Comparison of ENCODE assay signal across 4 cellular contexts in genomic region chr4:40087799-40088366, GRCh38.
TF ChIP-seq lines count a peak whose summit lies in the region.

No MANE protein-coding gene starts in this region.

TF ChIP-seq in SK-N-SH treated with all-trans-retinoic acid at 6 μM for 48 hours, 23 proteins besides CTCF, POLR2A, EP300 and RAD21:
- TF ChIP-seq ZNF8 (CRISPR knock-in tag; IDR thresholded peaks at IDR 0.05) (peak; percentile 94), ZC3H10 (CRISPR knock-in tag; IDR thresholded peaks at IDR 0.05) (no peak)

TF ChIP-seq in SK-N-SH, 30 proteins besides CTCF, POLR2A, EP300 and RAD21:
- no peak for TF ChIP-seq RFX5 (IDR thresholded peaks at IDR 0.05; ENCODE audit: low read length)
- TF ChIP-seq, protein P1, sequence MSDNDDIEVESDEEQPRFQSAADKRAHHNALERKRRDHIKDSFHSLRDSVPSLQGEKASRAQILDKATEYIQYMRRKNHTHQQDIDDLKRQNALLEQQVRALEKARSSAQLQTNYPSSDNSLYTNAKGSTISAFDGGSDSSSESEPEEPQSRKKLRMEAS (IDR thresholded peaks at IDR 0.05; ENCODE audit: low read depth), result no peak
- TF ChIP-seq GABPA (IDR thresholded peaks at IDR 0.05; ENCODE audit: low read depth), result no peak
- TF ChIP-seq TCF12 (IDR thresholded peaks at IDR 0.05), result no peak

TF ChIP-seq in A549, 52 proteins besides CTCF, POLR2A, EP300 and RAD21:
- TF ChIP-seq CBX8 (IDR thresholded peaks at IDR 0.05), result no peak
- no peak for TF ChIP-seq HMGXB4 (CRISPR knock-in tag; IDR thresholded peaks at IDR 0.05; ENCODE audit: borderline replicate concordance)
- TF ChIP-seq POLR2AphosphoS2 (conservative IDR thresholded peaks at IDR 0.05; ENCODE audit: low read length), result no peak
- TF ChIP-seq MAFK (IDR thresholded peaks at IDR 0.05; ENCODE audit: partially characterized antibody), result peak; percentile 4

TF ChIP-seq in K562, 482 proteins besides CTCF, POLR2A, EP300 and RAD21:
- TF ChIP-seq HLTF (IDR thresholded peaks at IDR 0.05) (no peak), ZNF316 (IDR thresholded peaks at IDR 0.05) (peak; percentile 43), POLR2B (IDR thresholded peaks at IDR 0.05; ENCODE audit: low read depth, partially characterized antibody) (no peak), C11orf30 (IDR thresholded peaks at IDR 0.05; ENCODE audit: low read depth) (peak; percentile 25; the same call in 1 of the 2 replicates)
- TF ChIP-seq, protein P2, sequence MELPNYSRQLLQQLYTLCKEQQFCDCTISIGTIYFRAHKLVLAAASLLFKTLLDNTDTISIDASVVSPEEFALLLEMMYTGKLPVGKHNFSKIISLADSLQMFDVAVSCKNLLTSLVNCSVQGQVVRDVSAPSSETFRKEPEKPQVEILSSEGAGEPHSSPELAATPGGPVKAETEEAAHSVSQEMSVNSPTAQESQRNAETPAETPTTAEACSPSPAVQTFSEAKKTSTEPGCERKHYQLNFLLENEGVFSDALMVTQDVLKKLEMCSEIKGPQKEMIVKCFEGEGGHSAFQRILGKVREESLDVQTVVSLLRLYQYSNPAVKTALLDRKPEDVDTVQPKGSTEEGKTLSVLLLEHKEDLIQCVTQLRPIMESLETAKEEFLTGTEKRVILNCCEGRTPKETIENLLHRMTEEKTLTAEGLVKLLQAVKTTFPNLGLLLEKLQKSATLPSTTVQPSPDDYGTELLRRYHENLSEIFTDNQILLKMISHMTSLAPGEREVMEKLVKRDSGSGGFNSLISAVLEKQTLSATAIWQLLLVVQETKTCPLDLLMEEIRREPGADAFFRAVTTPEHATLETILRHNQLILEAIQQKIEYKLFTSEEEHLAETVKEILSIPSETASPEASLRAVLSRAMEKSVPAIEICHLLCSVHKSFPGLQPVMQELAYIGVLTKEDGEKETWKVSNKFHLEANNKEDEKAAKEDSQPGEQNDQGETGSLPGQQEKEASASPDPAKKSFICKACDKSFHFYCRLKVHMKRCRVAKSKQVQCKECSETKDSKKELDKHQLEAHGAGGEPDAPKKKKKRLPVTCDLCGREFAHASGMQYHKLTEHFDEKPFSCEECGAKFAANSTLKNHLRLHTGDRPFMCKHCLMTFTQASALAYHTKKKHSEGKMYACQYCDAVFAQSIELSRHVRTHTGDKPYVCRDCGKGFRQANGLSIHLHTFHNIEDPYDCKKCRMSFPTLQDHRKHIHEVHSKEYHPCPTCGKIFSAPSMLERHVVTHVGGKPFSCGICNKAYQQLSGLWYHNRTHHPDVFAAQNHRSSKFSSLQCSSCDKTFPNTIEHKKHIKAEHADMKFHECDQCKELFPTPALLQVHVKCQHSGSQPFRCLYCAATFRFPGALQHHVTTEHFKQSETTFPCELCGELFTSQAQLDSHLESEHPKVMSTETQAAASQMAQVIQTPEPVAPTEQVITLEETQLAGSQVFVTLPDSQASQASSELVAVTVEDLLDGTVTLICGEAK (IDR thresholded peaks at IDR 0.05), result no peak
- TF ChIP-seq, protein P2 (CRISPR knock-in tag; IDR thresholded peaks at IDR 0.05), result no peak
